8 cellular contexts compared by ENCODE assay signal in the genomic region with DNA sequence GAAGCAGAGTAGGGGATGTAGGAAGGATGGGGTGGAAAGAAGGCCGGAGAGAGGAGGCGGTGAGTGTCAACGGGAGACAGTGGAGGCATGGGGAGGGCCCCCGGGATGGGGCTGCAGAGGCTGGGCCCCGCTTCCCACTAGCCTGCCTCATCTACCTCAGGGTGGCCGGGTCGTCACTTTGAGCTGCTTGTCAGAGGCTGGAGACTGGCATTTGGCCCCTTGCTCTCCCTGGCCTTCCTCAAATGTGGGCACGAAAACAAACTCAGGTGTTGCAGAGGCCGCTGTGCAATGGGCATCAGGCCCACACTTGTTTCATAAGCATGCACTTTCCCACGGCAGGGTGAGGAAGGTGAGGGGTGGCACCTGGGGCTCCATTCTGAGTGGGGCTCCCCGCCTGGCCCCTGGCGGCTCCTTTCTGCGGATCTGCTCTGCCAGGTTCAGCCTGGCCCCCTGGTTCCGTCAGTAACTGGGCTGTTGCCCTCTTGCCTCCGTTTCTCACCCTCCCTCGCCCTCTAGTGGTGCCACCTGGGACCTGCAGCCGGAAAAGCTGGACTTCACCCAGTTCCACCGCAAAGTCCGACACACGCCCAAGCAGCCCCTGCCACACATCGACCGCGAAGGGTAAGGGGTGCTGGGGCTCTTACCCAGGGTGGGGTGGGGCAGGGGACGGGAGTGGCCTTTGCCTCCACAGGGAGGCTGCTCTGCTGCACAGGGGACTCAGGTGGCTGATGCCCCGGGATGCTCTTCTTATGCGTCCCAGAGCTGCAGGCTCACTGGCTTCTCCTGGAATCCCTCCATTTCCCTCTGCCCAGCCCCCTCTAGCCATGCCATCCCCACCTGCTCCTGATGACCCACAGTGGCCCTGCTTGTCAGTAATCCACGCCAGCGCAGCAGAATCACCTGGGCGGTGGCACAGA.
DNase-seq lines count a peak whose midpoint lies in the region; ATAC-seq and TF ChIP-seq lines count a peak whose summit lies in the region.

No MANE protein-coding gene starts in this region.

- ATAC-seq in naive B cell (ENCODE audit: low read depth in 2 of 2) = no peak
- no peak for ATAC-seq in HG02610 (IDR thresholded peaks at IDR 0.05; ENCODE audit: unreplicated experiment)

- no peak for TF ChIP-seq EP300 in stomach (IDR thresholded peaks at IDR 0.05)

- no peak overlapping the region for H3K27ac ChIP-seq in stomach

- no peak overlapping the region for H3K4me3 ChIP-seq in stomach

- whole genome bisulfite sequencing in stomach, 5 donors = 42 to 48% (median 43%) methylated on average over 24 to 29 of the region's 29 CpGs

- peaks cover 12 to 14% of the 10 kb centered on the region in 2 donors for H3K36me3 Mint-ChIP-seq in naive B cell

- H3K4me3 Mint-ChIP-seq in naive B cell = no peak overlapping the region

- peak overlapping the region in 2 of 6 donors; percentile 70 to 82 for H3K27ac Mint-ChIP-seq in naive B cell

- intact Hi-C loops in stomach (cut with DNase I; ENCODE audit: low total_unique reads) = loop anchor here (5.0 kb wide), 1 partner anchor 187 kb away; no protein-coding TSS in a partner anchor

- no peaks in the 10 kb centered on the region for H3K27me3 Mint-ChIP-seq in naive B cell

- peak; percentile 54 for DNase-seq in NCI-H2227 (lab: John Stamatoyannopoulos, UW; ENCODE audit: unreplicated experiment)
- no peak for DNase-seq in NCI-H2227 treated with DMSO at 0.1 percent for 48 hours (lab: John Stamatoyannopoulos, UW)
- peak; percentile 43 for DNase-seq in NCI-H2196 treated with DMSO at 0.1 percent for 48 hours (lab: John Stamatoyannopoulos, UW; ENCODE audit: unreplicated experiment)
- peak; percentile 58 for DNase-seq in activated CD8-positive, alpha-beta memory T cell treated with anti-CD3 and anti-CD28 coated beads, Interleukin-2, amount 50 U/mL, for 4 hours
- peak; percentile 47 to 71 for DNase-seq in erythroblast (lab: John Stamatoyannopoulos, UW)
- DNase-seq in naive B cell = peak; percentile 14
- peak; percentile 73 for DNase-seq in stomach

- no peak for TF ChIP-seq POLR2A in erythroblast (IDR thresholded peaks at IDR 0.05; ENCODE audit: low read length)
- TF ChIP-seq POLR2A in stomach (IDR thresholded peaks at IDR 0.05) = no peak

- H3K9me3 Mint-ChIP-seq in naive B cell = peaks cover 0 to 9% (median 5%) of the 10 kb centered on the region in 7 donors

- H3K36me3 ChIP-seq in stomach = peaks cover 0 to 39% (median 32%) of the 10 kb centered on the region in 4 donors

- no peaks in the 10 kb centered on the region for H3K9me3 ChIP-seq in stomach

- H3K4me1 Mint-ChIP-seq in naive B cell = peaks cover 0 to 15% (median 4%) of the 10 kb centered on the region in 3 donors

- TF ChIP-seq CTCF in stomach (IDR thresholded peaks at IDR 0.05) = peak in 5 of 7 experiments; percentile 85 to 89 (median 87)

- H3K4me1 ChIP-seq in stomach = peaks cover 15 to 47% (median 33%) of the 10 kb centered on the region in 4 donors

- H3K27me3 ChIP-seq in stomach = no peaks in the 10 kb centered on the region
